In the genomic region with DNA sequence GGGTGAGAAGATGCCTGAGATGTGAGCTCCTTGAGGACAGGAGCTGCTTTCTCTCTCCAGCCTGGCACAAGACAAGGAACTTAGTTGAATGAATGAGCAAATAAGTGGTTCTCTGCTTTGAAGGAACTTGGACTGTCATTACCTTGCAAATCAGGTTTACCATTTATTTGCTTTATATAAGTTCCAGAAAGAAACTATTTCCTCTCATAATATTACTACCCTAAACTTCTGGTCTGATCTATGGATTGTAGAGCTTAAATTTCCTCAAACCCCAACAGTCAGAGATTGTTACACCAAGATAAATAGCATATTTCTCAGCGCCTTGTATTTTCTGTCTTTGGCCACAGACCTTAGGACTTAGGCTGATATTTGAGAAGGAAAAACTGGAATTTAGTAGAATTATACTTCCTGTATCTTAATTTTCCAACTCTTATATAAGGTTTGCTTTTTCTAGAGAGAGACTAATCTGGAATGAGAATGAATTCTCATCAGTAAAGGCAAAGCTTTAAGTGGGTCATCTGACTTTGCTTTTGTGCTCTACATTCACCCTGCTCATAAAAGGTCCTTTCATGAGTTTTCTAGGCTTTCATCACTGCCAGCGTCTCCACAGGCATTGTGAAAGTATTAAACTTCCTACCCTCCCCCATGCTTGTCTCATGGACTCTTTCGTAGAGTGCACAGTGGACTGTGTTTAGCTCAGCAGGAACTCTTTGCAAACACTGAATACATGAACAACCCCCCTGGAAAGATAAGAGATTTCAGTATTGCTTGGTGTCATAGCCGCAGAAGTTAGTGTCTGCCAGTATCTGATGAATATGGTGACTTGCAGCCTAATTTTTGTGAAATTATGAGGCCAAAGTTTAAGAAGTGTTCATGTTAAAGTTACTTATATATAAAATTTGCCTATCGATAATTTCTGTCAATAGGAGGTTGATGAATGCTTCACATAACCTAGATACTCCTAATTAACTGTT, we compare ENCODE assay signal across 1 cellular context.
TF ChIP-seq lines count a peak whose summit lies in the region.

No MANE protein-coding gene starts in this region.

TF ChIP-seq in HEK293, 187 proteins besides CTCF, POLR2A, EP300 and RAD21 (continued from another document and continues in another):
- no peak for TF ChIP-seq ZNF324 (tag by site-specific recombination; IDR thresholded peaks at IDR 0.05)
- TF ChIP-seq, protein P1, sequence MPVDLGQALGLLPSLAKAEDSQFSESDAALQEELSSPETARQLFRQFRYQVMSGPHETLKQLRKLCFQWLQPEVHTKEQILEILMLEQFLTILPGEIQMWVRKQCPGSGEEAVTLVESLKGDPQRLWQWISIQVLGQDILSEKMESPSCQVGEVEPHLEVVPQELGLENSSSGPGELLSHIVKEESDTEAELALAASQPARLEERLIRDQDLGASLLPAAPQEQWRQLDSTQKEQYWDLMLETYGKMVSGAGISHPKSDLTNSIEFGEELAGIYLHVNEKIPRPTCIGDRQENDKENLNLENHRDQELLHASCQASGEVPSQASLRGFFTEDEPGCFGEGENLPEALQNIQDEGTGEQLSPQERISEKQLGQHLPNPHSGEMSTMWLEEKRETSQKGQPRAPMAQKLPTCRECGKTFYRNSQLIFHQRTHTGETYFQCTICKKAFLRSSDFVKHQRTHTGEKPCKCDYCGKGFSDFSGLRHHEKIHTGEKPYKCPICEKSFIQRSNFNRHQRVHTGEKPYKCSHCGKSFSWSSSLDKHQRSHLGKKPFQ (tag by site-specific recombination; IDR thresholded peaks at IDR 0.05) = peak; percentile 49
- TF ChIP-seq, protein P2, sequence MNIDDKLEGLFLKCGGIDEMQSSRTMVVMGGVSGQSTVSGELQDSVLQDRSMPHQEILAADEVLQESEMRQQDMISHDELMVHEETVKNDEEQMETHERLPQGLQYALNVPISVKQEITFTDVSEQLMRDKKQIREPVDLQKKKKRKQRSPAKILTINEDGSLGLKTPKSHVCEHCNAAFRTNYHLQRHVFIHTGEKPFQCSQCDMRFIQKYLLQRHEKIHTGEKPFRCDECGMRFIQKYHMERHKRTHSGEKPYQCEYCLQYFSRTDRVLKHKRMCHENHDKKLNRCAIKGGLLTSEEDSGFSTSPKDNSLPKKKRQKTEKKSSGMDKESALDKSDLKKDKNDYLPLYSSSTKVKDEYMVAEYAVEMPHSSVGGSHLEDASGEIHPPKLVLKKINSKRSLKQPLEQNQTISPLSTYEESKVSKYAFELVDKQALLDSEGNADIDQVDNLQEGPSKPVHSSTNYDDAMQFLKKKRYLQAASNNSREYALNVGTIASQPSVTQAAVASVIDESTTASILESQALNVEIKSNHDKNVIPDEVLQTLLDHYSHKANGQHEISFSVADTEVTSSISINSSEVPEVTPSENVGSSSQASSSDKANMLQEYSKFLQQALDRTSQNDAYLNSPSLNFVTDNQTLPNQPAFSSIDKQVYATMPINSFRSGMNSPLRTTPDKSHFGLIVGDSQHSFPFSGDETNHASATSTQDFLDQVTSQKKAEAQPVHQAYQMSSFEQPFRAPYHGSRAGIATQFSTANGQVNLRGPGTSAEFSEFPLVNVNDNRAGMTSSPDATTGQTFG (tag by site-specific recombination; IDR thresholded peaks at IDR 0.05; ENCODE audit: borderline replicate concordance) = no peak
- TF ChIP-seq ZNF510 (tag by site-specific recombination; IDR thresholded peaks at IDR 0.05; ENCODE audit: insufficient replicate concordance) = no peak
- TF ChIP-seq, protein P3, sequence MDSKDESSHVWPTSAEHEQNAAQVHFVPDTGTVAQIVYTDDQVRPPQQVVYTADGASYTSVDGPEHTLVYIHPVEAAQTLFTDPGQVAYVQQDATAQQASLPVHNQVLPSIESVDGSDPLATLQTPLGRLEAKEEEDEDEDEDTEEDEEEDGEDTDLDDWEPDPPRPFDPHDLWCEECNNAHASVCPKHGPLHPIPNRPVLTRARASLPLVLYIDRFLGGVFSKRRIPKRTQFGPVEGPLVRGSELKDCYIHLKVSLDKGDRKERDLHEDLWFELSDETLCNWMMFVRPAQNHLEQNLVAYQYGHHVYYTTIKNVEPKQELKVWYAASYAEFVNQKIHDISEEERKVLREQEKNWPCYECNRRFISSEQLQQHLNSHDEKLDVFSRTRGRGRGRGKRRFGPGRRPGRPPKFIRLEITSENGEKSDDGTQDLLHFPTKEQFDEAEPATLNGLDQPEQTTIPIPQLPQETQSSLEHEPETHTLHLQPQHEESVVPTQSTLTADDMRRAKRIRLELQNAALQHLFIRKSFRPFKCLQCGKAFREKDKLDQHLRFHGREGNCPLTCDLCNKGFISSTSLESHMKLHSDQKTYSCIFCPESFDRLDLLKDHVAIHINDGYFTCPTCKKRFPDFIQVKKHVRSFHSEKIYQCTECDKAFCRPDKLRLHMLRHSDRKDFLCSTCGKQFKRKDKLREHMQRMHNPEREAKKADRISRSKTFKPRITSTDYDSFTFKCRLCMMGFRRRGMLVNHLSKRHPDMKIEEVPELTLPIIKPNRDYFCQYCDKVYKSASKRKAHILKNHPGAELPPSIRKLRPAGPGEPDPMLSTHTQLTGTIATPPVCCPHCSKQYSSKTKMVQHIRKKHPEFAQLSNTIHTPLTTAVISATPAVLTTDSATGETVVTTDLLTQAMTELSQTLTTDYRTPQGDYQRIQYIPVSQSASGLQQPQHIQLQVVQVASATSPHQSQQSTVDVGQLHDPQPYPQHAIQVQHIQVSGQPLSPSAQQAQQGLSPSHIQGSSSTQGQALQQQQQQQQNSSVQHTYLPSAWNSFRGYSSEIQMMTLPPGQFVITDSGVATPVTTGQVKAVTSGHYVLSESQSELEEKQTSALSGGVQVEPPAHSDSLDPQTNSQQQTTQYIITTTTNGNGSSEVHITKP (tag by site-specific recombination; IDR thresholded peaks at IDR 0.05) = peak; percentile 25; the same call in 1 of the 2 replicates
- no peak for TF ChIP-seq MEIS1 (CRISPR knock-in tag; IDR thresholded peaks at IDR 0.05; ENCODE audit: borderline replicate concordance)
- TF ChIP-seq ZFP41 (tag by site-specific recombination; IDR thresholded peaks at IDR 0.05; ENCODE audit: borderline replicate concordance) = no peak
- TF ChIP-seq, protein P4, sequence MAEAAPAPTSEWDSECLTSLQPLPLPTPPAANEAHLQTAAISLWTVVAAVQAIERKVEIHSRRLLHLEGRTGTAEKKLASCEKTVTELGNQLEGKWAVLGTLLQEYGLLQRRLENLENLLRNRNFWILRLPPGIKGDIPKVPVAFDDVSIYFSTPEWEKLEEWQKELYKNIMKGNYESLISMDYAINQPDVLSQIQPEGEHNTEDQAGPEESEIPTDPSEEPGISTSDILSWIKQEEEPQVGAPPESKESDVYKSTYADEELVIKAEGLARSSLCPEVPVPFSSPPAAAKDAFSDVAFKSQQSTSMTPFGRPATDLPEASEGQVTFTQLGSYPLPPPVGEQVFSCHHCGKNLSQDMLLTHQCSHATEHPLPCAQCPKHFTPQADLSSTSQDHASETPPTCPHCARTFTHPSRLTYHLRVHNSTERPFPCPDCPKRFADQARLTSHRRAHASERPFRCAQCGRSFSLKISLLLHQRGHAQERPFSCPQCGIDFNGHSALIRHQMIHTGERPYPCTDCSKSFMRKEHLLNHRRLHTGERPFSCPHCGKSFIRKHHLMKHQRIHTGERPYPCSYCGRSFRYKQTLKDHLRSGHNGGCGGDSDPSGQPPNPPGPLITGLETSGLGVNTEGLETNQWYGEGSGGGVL (tag by site-specific recombination; IDR thresholded peaks at IDR 0.05) = no peak
- no peak for TF ChIP-seq ZNF600 (tag by site-specific recombination; IDR thresholded peaks at IDR 0.05)
- TF ChIP-seq ZNF791 (tag by site-specific recombination; IDR thresholded peaks at IDR 0.05) = no peak
- TF ChIP-seq ZNF501 (tag by site-specific recombination; IDR thresholded peaks at IDR 0.05) = no peak
- 0 out of 2 replicates have a peak, but pooled peaks have one; percentile 23 for TF ChIP-seq HOXD13 (CRISPR knock-in tag; IDR thresholded peaks at IDR 0.05; ENCODE audit: borderline replicate concordance)
- TF ChIP-seq ZNF777 (tag by site-specific recombination; IDR thresholded peaks at IDR 0.05; ENCODE audit: borderline replicate concordance) = no peak
- TF ChIP-seq ZNF837 (tag by site-specific recombination; IDR thresholded peaks at IDR 0.05) = no peak
- no peak for TF ChIP-seq WT1 (tag by site-specific recombination; IDR thresholded peaks at IDR 0.05)
- TF ChIP-seq ZEB2 (tag by site-specific recombination; IDR thresholded peaks at IDR 0.05) = peak; percentile 70; the same call in 1 of the 2 replicates
- TF ChIP-seq, protein P5, sequence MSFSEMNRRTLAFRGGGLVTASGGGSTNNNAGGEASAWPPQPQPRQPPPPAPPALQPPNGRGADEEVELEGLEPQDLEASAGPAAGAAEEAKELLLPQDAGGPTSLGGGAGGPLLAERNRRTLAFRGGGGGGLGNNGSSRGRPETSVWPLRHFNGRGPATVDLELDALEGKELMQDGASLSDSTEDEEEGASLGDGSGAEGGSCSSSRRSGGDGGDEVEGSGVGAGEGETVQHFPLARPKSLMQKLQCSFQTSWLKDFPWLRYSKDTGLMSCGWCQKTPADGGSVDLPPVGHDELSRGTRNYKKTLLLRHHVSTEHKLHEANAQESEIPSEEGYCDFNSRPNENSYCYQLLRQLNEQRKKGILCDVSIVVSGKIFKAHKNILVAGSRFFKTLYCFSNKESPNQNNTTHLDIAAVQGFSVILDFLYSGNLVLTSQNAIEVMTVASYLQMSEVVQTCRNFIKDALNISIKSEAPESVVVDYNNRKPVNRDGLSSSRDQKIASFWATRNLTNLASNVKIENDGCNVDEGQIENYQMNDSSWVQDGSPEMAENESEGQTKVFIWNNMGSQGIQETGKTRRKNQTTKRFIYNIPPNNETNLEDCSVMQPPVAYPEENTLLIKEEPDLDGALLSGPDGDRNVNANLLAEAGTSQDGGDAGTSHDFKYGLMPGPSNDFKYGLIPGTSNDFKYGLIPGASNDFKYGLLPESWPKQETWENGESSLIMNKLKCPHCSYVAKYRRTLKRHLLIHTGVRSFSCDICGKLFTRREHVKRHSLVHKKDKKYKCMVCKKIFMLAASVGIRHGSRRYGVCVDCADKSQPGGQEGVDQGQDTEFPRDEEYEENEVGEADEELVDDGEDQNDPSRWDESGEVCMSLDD (tag by site-specific recombination; IDR thresholded peaks at IDR 0.05) = no peak
- TF ChIP-seq ZNF391 (tag by site-specific recombination; IDR thresholded peaks at IDR 0.05; ENCODE audit: borderline replicate concordance, low read depth) = no peak
- TF ChIP-seq, protein P6, sequence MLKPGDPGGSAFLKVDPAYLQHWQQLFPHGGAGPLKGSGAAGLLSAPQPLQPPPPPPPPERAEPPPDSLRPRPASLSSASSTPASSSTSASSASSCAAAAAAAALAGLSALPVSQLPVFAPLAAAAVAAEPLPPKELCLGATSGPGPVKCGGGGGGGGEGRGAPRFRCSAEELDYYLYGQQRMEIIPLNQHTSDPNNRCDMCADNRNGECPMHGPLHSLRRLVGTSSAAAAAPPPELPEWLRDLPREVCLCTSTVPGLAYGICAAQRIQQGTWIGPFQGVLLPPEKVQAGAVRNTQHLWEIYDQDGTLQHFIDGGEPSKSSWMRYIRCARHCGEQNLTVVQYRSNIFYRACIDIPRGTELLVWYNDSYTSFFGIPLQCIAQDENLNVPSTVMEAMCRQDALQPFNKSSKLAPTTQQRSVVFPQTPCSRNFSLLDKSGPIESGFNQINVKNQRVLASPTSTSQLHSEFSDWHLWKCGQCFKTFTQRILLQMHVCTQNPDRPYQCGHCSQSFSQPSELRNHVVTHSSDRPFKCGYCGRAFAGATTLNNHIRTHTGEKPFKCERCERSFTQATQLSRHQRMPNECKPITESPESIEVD (tag by site-specific recombination; IDR thresholded peaks at IDR 0.05) = peak; percentile 97
- TF ChIP-seq, protein P7, sequence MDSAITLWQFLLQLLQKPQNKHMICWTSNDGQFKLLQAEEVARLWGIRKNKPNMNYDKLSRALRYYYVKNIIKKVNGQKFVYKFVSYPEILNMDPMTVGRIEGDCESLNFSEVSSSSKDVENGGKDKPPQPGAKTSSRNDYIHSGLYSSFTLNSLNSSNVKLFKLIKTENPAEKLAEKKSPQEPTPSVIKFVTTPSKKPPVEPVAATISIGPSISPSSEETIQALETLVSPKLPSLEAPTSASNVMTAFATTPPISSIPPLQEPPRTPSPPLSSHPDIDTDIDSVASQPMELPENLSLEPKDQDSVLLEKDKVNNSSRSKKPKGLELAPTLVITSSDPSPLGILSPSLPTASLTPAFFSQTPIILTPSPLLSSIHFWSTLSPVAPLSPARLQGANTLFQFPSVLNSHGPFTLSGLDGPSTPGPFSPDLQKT (IDR thresholded peaks at IDR 0.05; ENCODE audit: borderline replicate concordance, low read depth, low read length) = no peak
- no peak for TF ChIP-seq ZNF48 (tag by site-specific recombination; IDR thresholded peaks at IDR 0.05)
- no peak for TF ChIP-seq ZNF274 (IDR thresholded peaks at IDR 0.05; ENCODE audit: low read length)
- no peak for TF ChIP-seq ZNF274 (tag by site-specific recombination; IDR thresholded peaks at IDR 0.05; ENCODE audit: borderline replicate concordance)
- no peak for TF ChIP-seq OSR2 (tag by site-specific recombination; IDR thresholded peaks at IDR 0.05)
- TF ChIP-seq, protein P8, sequence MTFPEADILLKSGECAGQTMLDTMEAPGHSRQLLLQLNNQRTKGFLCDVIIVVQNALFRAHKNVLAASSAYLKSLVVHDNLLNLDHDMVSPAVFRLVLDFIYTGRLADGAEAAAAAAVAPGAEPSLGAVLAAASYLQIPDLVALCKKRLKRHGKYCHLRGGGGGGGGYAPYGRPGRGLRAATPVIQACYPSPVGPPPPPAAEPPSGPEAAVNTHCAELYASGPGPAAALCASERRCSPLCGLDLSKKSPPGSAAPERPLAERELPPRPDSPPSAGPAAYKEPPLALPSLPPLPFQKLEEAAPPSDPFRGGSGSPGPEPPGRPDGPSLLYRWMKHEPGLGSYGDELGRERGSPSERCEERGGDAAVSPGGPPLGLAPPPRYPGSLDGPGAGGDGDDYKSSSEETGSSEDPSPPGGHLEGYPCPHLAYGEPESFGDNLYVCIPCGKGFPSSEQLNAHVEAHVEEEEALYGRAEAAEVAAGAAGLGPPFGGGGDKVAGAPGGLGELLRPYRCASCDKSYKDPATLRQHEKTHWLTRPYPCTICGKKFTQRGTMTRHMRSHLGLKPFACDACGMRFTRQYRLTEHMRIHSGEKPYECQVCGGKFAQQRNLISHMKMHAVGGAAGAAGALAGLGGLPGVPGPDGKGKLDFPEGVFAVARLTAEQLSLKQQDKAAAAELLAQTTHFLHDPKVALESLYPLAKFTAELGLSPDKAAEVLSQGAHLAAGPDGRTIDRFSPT (tag by site-specific recombination; IDR thresholded peaks at IDR 0.05) = no peak
- no peak; the same call in 1 of the 2 replicates for TF ChIP-seq FEZF1 (tag by site-specific recombination; IDR thresholded peaks at IDR 0.05)
- TF ChIP-seq GLI2 (tag by site-specific recombination; IDR thresholded peaks at IDR 0.05; ENCODE audit: borderline replicate concordance, low read depth) = 0 out of 2 replicates have a peak, but pooled peaks have one; percentile 28
- no peak for TF ChIP-seq ZNF768 (tag by site-specific recombination; IDR thresholded peaks at IDR 0.05)
- no peak for TF ChIP-seq MYNN (tag by site-specific recombination; IDR thresholded peaks at IDR 0.05; ENCODE audit: borderline replicate concordance)
- no peak for TF ChIP-seq ZSCAN23 (tag by site-specific recombination; IDR thresholded peaks at IDR 0.05)
- no peak for TF ChIP-seq HOXA7 (CRISPR knock-in tag; IDR thresholded peaks at IDR 0.05; ENCODE audit: borderline replicate concordance)
- no peak for TF ChIP-seq ZNF157 (tag by site-specific recombination; IDR thresholded peaks at IDR 0.05)
- no peak for TF ChIP-seq ZNF140 (tag by site-specific recombination; IDR thresholded peaks at IDR 0.05)
- TF ChIP-seq, protein P9, sequence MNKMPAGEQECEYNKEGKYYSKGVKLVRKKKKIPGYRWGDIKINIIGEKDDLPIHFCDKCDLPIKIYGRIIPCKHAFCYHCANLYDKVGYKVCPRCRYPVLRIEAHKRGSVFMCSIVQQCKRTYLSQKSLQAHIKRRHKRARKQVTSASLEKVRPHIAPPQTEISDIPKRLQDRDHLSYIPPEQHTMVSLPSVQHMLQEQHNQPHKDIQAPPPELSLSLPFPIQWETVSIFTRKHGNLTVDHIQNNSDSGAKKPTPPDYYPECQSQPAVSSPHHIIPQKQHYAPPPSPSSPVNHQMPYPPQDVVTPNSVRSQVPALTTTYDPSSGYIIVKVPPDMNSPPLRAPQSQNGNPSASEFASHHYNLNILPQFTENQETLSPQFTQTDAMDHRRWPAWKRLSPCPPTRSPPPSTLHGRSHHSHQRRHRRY (tag by site-specific recombination; IDR thresholded peaks at IDR 0.05) = no peak
